In the genomic region with DNA sequence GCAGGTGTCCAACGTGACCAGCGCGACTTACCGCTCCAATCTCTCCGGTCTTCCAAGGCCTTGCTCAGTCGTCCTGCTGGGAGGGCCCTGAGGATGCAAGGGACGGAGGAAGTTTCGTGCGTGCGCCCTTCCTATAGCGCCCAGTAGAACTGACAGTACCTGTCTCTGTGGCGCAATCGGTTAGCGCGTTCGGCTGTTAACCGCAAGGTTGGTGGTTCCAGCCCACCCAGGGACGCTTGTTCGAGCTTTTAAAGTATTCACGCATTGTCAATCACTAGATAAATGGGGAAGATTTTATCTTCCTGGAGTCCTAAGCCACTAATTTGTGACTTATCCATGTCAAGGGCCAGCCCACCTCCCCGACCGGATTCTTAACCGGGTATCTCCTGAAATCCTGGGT, we compare ENCODE assay signal across 8 cellular contexts.
DNase-seq lines count a peak whose midpoint lies in the region; ATAC-seq, FAIRE-seq and TF ChIP-seq lines count a peak whose summit lies in the region.
"Not testable (repeated sequence)": the region's sequence is repeated elsewhere in the genome, so short reads cannot be mapped to it uniquely, and the experiment has no call there.

No MANE protein-coding gene starts in this region.

- not testable (repeated sequence) for DNase-seq in AG09309 (ENCODE audit: low read depth)
- DNase-seq in HT-29 (ENCODE audit: low spot score) = peak; percentile 55
- peak; percentile 77 for DNase-seq in PC-3
- DNase-seq in activated CD8-positive, alpha-beta T cell treated with anti-CD3 and anti-CD28 coated beads, Interleukin-2, amount 10 ng/mL, durations not matched to agents 7 days and 5 days = peak; percentile 62
- DNase-seq in bronchial epithelial cell (ENCODE audit: low read depth) = peak; percentile 67
- peak in 1 of 2 donors; percentile 16 for DNase-seq in heart right ventricle
- DNase-seq in nephron progenitor cell = peak; percentile 63
- peak; percentile 28 to 34 for DNase-seq in stimulated activated CD4-positive, alpha-beta T cell treated with anti-CD3 and anti-CD28 coated beads, Interleukin-4, amount 100 ng/mL, for 48 hours (ENCODE audit: low read depth in 2 of 2)

- H3K27me3 ChIP-seq in PC-3 (ENCODE audit: low read length); bronchial epithelial cell (ENCODE audit: control insufficient read depth, insufficient read depth, low read length); heart right ventricle: not testable (repeated sequence)

- not testable (repeated sequence) for H3K4me1 Mint-ChIP-seq in activated CD8-positive, alpha-beta T cell treated with anti-CD3 and anti-CD28 coated beads, Interleukin-2, amount 10 ng/mL, durations not matched to agents 7 days and 5 days (ENCODE audit: low read depth); nephron progenitor cell

- not testable (repeated sequence) for H4K20me1 ChIP-seq in PC-3 (ENCODE audit: low read length)

- FAIRE-seq in bronchial epithelial cell (lab: Jason Lieb, UNC) = not testable (repeated sequence)

- not testable (repeated sequence) for ATAC-seq in PC-3; activated CD8-positive, alpha-beta T cell treated with anti-CD3 and anti-CD28 coated beads, Interleukin-2, amount 10 ng/mL, durations not matched to agents 7 days and 5 days; heart right ventricle

- H3K36me3 Mint-ChIP-seq in activated CD8-positive, alpha-beta T cell treated with anti-CD3 and anti-CD28 coated beads, Interleukin-2, amount 10 ng/mL, durations not matched to agents 7 days and 5 days (ENCODE audit: low read depth); nephron progenitor cell (ENCODE audit: low read depth): not testable (repeated sequence)

- not testable (repeated sequence) for H3K9me3 Mint-ChIP-seq in activated CD8-positive, alpha-beta T cell treated with anti-CD3 and anti-CD28 coated beads, Interleukin-2, amount 10 ng/mL, durations not matched to agents 7 days and 5 days (ENCODE audit: insufficient read depth); nephron progenitor cell

- H3K4me2 ChIP-seq in PC-3 (ENCODE audit: low read length) = peak overlapping the region; percentile 74

- not testable (repeated sequence) for H3K36me3 ChIP-seq in PC-3 (ENCODE audit: low read depth, low read length); bronchial epithelial cell (ENCODE audit: control insufficient read depth, insufficient read depth, low read length); heart right ventricle

- BruUV-seq in PC-3 (replicated peaks; lab: Mats Ljungman, UMichigan) = TSS peak; percentile 100

- WGBS in heart right ventricle, 2 donors = 2% methylated on average over 16 to 20 of the region's 23 CpGs

- H3F3A ChIP-seq in PC-3 (ENCODE audit: low read length, unreplicated experiment) = not testable (repeated sequence)

- H3K4me3 Mint-ChIP-seq in activated CD8-positive, alpha-beta T cell treated with anti-CD3 and anti-CD28 coated beads, Interleukin-2, amount 10 ng/mL, durations not matched to agents 7 days and 5 days = peak overlapping the region; percentile 81
- H3K4me3 Mint-ChIP-seq in nephron progenitor cell = peak overlapping the region; percentile 82

- H3K9me2 ChIP-seq in PC-3 (replicated peaks; ENCODE audit: low read length) = not testable (repeated sequence)

- H3K4me1 ChIP-seq in PC-3 (ENCODE audit: insufficient read depth, low read length); heart right ventricle: not testable (repeated sequence)

- not testable (repeated sequence) for H3K9ac ChIP-seq in PC-3 (ENCODE audit: low read length)

- not testable (repeated sequence) for H3K79me2 ChIP-seq in PC-3 (ENCODE audit: low read length)

- CTCF ChIA-PET in PC-3 (lab: Charles Lee); activated CD8-positive, alpha-beta T cell treated with anti-CD3 and anti-CD28 coated beads, Interleukin-2, amount 10 ng/mL, durations not matched to agents 7 days and 5 days (lab: Charles Lee): not testable (repeated sequence)

- not testable (repeated sequence) for H3K27me3 Mint-ChIP-seq in activated CD8-positive, alpha-beta T cell treated with anti-CD3 and anti-CD28 coated beads, Interleukin-2, amount 10 ng/mL, durations not matched to agents 7 days and 5 days (ENCODE audit: low read depth); nephron progenitor cell (ENCODE audit: low read depth, poor library complexity)

- peak overlapping the region; percentile 87 for H3K27ac Mint-ChIP-seq in activated CD8-positive, alpha-beta T cell treated with anti-CD3 and anti-CD28 coated beads, Interleukin-2, amount 10 ng/mL, durations not matched to agents 7 days and 5 days
- H3K27ac Mint-ChIP-seq in nephron progenitor cell = not testable (repeated sequence)

- not testable (repeated sequence) for TF ChIP-seq CTCF in AG09309 (IDR thresholded peaks at IDR 0.05; ENCODE audit: control insufficient read depth, insufficient read depth, low read depth, low read length, missing control alignments); PC-3 (conservative IDR thresholded peaks at IDR 0.05; ENCODE audit: low read depth, low read length); bronchial epithelial cell (IDR thresholded peaks at IDR 0.05; ENCODE audit: insufficient read depth, low read length, severe bottlenecking); heart right ventricle (IDR thresholded peaks at IDR 0.05); nephron progenitor cell (IDR thresholded peaks at IDR 0.05)

- H3K9me3 ChIP-seq in PC-3 (ENCODE audit: low read length); heart right ventricle: not testable (repeated sequence)

- H3K27ac ChIP-seq in PC-3 (ENCODE audit: low read length) = not testable (repeated sequence)
- peak overlapping the region in 8 of 10 donors; percentile 23 to 76 (median 44) for H3K27ac ChIP-seq in heart right ventricle

- intact Hi-C loops in PC-3 (cut with micrococcal nuclease); heart right ventricle (cut with DNase I): not testable (repeated sequence)

- H2AFZ ChIP-seq in PC-3 (ENCODE audit: low read length) = peak overlapping the region; percentile 71; the same call in 1 of the 2 replicates

- H3K4me3 ChIP-seq in AG09309 (ENCODE audit: control insufficient read depth, low read depth, low read length) = peak overlapping the region; percentile 28
- H3K4me3 ChIP-seq in PC-3 (ENCODE audit: low read length) = peak overlapping the region; percentile 63
- H3K4me3 ChIP-seq in bronchial epithelial cell (ENCODE audit: low read depth, low read length) = peak overlapping the region; percentile 26
- peak overlapping the region; percentile 6 to 51 (median 48) for H3K4me3 ChIP-seq in heart right ventricle

- POLR2A ChIA-PET in PC-3 (lab: Charles Lee; ENCODE audit: unreplicated experiment); activated CD8-positive, alpha-beta T cell treated with anti-CD3 and anti-CD28 coated beads, Interleukin-2, amount 10 ng/mL, durations not matched to agents 7 days and 5 days (lab: Charles Lee): not testable (repeated sequence)
